ENCODE assay signal across 17 cellular contexts in genomic region chr14:34179723-34180122, GRCh38.
DNase-seq lines count a peak whose midpoint lies in the region.
"Had no signal": no experiment of that assay in that cellular context is flagged by ENCODE, and none has a peak within 500 bp of the region (broad histone marks: within the 10 kb centered on the region; RNA-seq: fewer than 3 reads in every experiment).

No MANE protein-coding gene starts in this region.

- peak; percentile 3 for DNase-seq in DMS 273 (lab: John Stamatoyannopoulos, UW; ENCODE audit: unreplicated experiment)
- DNase-seq in DMS 273 treated with DMSO at 0.1 percent for 48 hours (lab: John Stamatoyannopoulos, UW) = no peak
- peak; percentile 85 for DNase-seq in NCI-H1092 (lab: John Stamatoyannopoulos, UW)
- peak; percentile 21 for DNase-seq in NCI-H226
- peak; percentile 56 for DNase-seq in left kidney (ENCODE audit: low read depth, low spot score)
- no peak for DNase-seq in NCI-H524 (lab: John Stamatoyannopoulos, UW)
- DNase-seq in NCI-H82 treated with DMSO at 0.1 percent for 48 hours (lab: John Stamatoyannopoulos, UW; ENCODE audit: unreplicated experiment) = no peak
- no peak for DNase-seq in kidney glomerular epithelial cell (lab: John Stamatoyannopoulos, UW)
- DNase-seq: activated CD4-positive, alpha-beta T cell treated with anti-CD3 and anti-CD28 coated beads, Interleukin-2, amount 50 U/mL, for 4 hours; activated gamma-delta T cell; Caco-2; effector CD4-positive, alpha-beta T cell; gastrocnemius medialis; GDM1; kidney; NCI-H446 treated with DMSO at 0.1 percent for 48 hours; posterior cingulate gyrus had no signal

Comparison
In these comparisons a context has a peak if more than half of its experiments do, and no peak if none do; other contexts are left out.
1. DNase-seq: peak in DMS 273 (single experiment), NCI-H1092 (single experiment), NCI-H226 (single experiment) and left kidney (single experiment); none in DMS 273 treated with DMSO at 0.1 percent for 48 hours (single experiment), NCI-H524 (0 of 2), NCI-H82 treated with DMSO at 0.1 percent for 48 hours (single experiment) and kidney glomerular epithelial cell (single experiment).